In the genomic region with DNA sequence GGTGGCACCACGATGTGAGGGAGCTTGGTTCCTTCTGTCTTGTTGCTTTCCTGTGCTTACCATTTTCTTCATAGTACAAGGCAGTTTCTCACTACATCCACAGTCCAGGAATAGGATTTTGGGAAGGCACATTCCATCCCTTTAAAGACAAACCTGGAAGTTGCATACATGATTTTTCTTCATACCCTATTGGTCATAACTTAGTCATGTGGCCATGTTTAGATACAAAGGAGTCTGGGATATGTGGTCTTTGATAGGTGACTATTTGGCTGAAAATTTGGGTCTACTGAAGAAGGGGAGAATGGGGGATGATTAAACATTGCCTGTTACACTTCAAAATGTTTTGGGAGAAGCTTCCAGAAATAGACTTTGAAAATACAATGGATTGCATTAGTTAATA, we compare ENCODE assay signal across 14 cellular contexts. TPM values are rescaled to one million over a fixed set of nuclear protein-coding genes. Genes with fewer than 3 reads are reported as not detected.
DNase-seq lines count a peak whose midpoint lies in the region; ATAC-seq, FAIRE-seq and TF ChIP-seq lines count a peak whose summit lies in the region.
"Had no signal": no experiment of that assay in that cellular context is flagged by ENCODE, and none has a peak within 500 bp of the region (broad histone marks: within the 10 kb centered on the region; RNA-seq: fewer than 3 reads in every experiment).

No MANE protein-coding gene starts in this region.

- POLR2A ChIA-PET in GM12878 (lab: Charles Lee), result interaction anchor here (0.8 to 2.0 kb wide), 5 partner anchors 8 to 40 kb away, joined by 3 to 6 read pairs (median 4); no protein-coding TSS in a partner anchor

- H3K9ac ChIP-seq in GM12878 (ENCODE audit: control insufficient read depth, insufficient read depth, low read length), result no peak overlapping the region

- CTCF ChIA-PET in GM12878 (lab: Yijun Ruan, JAX), result interaction anchor here (0.6 to 2.4 kb wide), 8 partner anchors 9 to 207 kb away, joined by 3 to 12 read pairs (median 4); no protein-coding TSS in a partner anchor

- H3K4me2 ChIP-seq in GM12878 (ENCODE audit: control insufficient read depth, insufficient read depth), result peak overlapping the region; percentile 58; the same call in 1 of the 2 replicates

- no peak for TF ChIP-seq POLR2A in GM12878 (IDR thresholded peaks at IDR 0.05; ENCODE audit: low read depth, low read length)

- no peaks in the 10 kb centered on the region for H3K36me3 Mint-ChIP-seq in neural crest cell (ENCODE audit: low read depth)

- no peak for FAIRE-seq in GM12878 (lab: Jason Lieb, UNC)
- FAIRE-seq: HTR-8/SVneo had no signal

- 0 out of 3 replicates have a peak, but pooled peaks cover 1% of the 10 kb centered on the region for H3K9me3 ChIP-seq in GM12878 (replicated peaks; ENCODE audit: control insufficient read depth, insufficient read depth, low read length)
- H3K9me3 ChIP-seq: ascending aorta, suprapubic skin had no signal

- WGBS in GM12878 (ENCODE audit: insufficient coverage, insufficient replicate concordance, low lambda C conversion rate, missing lambda C conversion rate), result 100% methylated on average over 1 of the region's 1 CpG

- H3K27me3 Mint-ChIP-seq in neural crest cell (ENCODE audit: low read depth), result no peaks in the 10 kb centered on the region
- H3K27me3 Mint-ChIP-seq: activated CD4-positive, alpha-beta T cell treated with anti-CD3 and anti-CD28 coated beads, Interleukin-2, amount 10 ng/mL, durations not matched to agents 7 days and 5 days had no signal

- DNase-seq in EH (ENCODE audit: low read depth), result peak; percentile 44
- DNase-seq in M059J (ENCODE audit: low read depth), result peak; percentile 56
- DNase-seq in GM12878 (ENCODE audit: low read depth, low spot score), result no peak
- DNase-seq in neural crest cell (ENCODE audit: low read depth, low spot score), result no peak
- no peak for DNase-seq in GM13977 (ENCODE audit: low spot score)
- DNase-seq in activated CD8-positive, alpha-beta memory T cell treated with anti-CD3 and anti-CD28 coated beads, Interleukin-2, amount 50 U/mL, for 48 hours, result no peak
- DNase-seq: activated CD4-positive, alpha-beta T cell treated with anti-CD3 and anti-CD28 coated beads, Interleukin-2, amount 10 ng/mL, durations not matched to agents 7 days and 5 days; DMS 273 treated with DMSO at 0.1 percent for 48 hours; RPMI8226; stimulated activated CD4-positive, alpha-beta T cell treated with anti-CD3 and anti-CD28 coated beads, Interleukin-2, amount 100 ng/mL, for 48 hours had no signal

- H2AFZ ChIP-seq in GM12878 (ENCODE audit: control insufficient read depth, low read depth, low read length), result no peak overlapping the region

- peaks cover 16% of the 10 kb centered on the region; the same call in 1 of the 2 replicates for H3K4me1 ChIP-seq in GM12878 (ENCODE audit: control insufficient read depth, insufficient read depth, low read length)

- RAD21 ChIA-PET in GM12878 (lab: Charles Lee; ENCODE audit: unreplicated experiment), result interaction anchor here (0.6 to 1.4 kb wide), 5 partner anchors 34 to 368 kb away, joined by 3 to 4 read pairs (median 3); partner anchors contain the start of gene VPS26C

- BruUV-seq in GM12878 (replicated peaks; lab: Mats Ljungman, UMichigan), result no TSS peak

- H3K36me3 ChIP-seq in GM12878 (ENCODE audit: control insufficient read depth in 2 of 2, insufficient read depth in 2 of 2, low read length in 1 of 2), result peaks cover 0 to 4% of the 10 kb centered on the region in 2 experiments; a peak in 1 of 4 replicates
- H3K36me3 ChIP-seq: ascending aorta, suprapubic skin had no signal

- H3K4me3 ChIP-seq in GM12878, result no peak overlapping the region
- H3K4me3 ChIP-seq: ascending aorta, suprapubic skin had no signal

- ATAC-seq in GM12878, result no peak
- ATAC-seq in HG02678 (IDR thresholded peaks at IDR 0.05; ENCODE audit: unreplicated experiment), result no peak

- no peak overlapping the region for H3K27ac Mint-ChIP-seq in neural crest cell (ENCODE audit: unreplicated experiment)
- H3K27ac Mint-ChIP-seq: activated CD4-positive, alpha-beta T cell treated with anti-CD3 and anti-CD28 coated beads, Interleukin-2, amount 10 ng/mL, durations not matched to agents 7 days and 5 days had no signal

- in situ Hi-C loops in GM12878 (cut with MboI) (no loop called here), GM13977 (cut with MboI; ENCODE audit: low pct_unique_long_range_greater_than_20kb, low sequenced_read_pairs, unreplicated experiment) (no loop called here)

- peaks cover 67% of the 10 kb centered on the region for H3K4me1 Mint-ChIP-seq in neural crest cell

- H3K79me2 ChIP-seq in GM12878 (ENCODE audit: control insufficient read depth, insufficient read depth, low read length), result peaks cover 100% of the 10 kb centered on the region

- no peak for TF ChIP-seq EP300 in GM12878 (IDR thresholded peaks at IDR 0.05; ENCODE audit: borderline replicate concordance in 1 of 2, control insufficient read depth in 1 of 2, low read depth in 2 of 2, low read length in 2 of 2)

- SMC1A ChIA-PET in GM12878 (lab: Charles Lee; ENCODE audit: uncharacterized antibody, unreplicated experiment), result interaction anchor here (0.9 to 7.9 kb wide), 10 partner anchors 8 to 206 kb away, joined by 3 to 62 read pairs (median 4); no protein-coding TSS in a partner anchor

- no peaks in the 10 kb centered on the region for H3K9me3 Mint-ChIP-seq in neural crest cell
- H3K9me3 Mint-ChIP-seq: activated CD4-positive, alpha-beta T cell treated with anti-CD3 and anti-CD28 coated beads, Interleukin-2, amount 10 ng/mL, durations not matched to agents 7 days and 5 days had no signal

- intact Hi-C loops in GM12878 (cut with micrococcal nuclease; ENCODE audit: unreplicated experiment), result loop anchor here (5.0 kb wide), 3 partner anchors 34 to 269 kb away; no protein-coding TSS in a partner anchor

- no peaks in the 10 kb centered on the region for H3K27me3 ChIP-seq in GM12878 (replicated peaks in 1 of 2; ENCODE audit: control insufficient read depth in 2 of 2, insufficient read depth in 2 of 2, low read length in 1 of 2)
- H3K27me3 ChIP-seq: ascending aorta, suprapubic skin had no signal

- peak overlapping the region; percentile 48 for H3K4me3 Mint-ChIP-seq in neural crest cell
- H3K4me3 Mint-ChIP-seq: activated CD4-positive, alpha-beta T cell treated with anti-CD3 and anti-CD28 coated beads, Interleukin-2, amount 10 ng/mL, durations not matched to agents 7 days and 5 days had no signal

- no peak overlapping the region for H3K27ac ChIP-seq in GM12878 (ENCODE audit: control insufficient read depth, insufficient read depth)
- H3K27ac ChIP-seq: suprapubic skin had no signal

- no peak for TF ChIP-seq CTCF in GM12878 (IDR thresholded peaks at IDR 0.05 in 2 of 3, conservative IDR thresholded peaks at IDR 0.05 in 1 of 3; ENCODE audit: control insufficient read depth in 2 of 3, extremely low read depth in 1 of 3, insufficient read depth in 1 of 3, low read depth in 3 of 3, low read length in 3 of 3)
- no peak for TF ChIP-seq CTCF in neural crest cell (conservative IDR thresholded peaks at IDR 0.05)
- no peak for TF ChIP-seq CTCF in GM13977 (IDR thresholded peaks at IDR 0.05; ENCODE audit: extremely low read depth, insufficient read depth, missing control alignments)

- H4K20me1 ChIP-seq in GM12878 (ENCODE audit: control insufficient read depth, insufficient read depth), result peaks cover 6% of the 10 kb centered on the region

- no peak for TF ChIP-seq RAD21 in GM12878 (IDR thresholded peaks at IDR 0.05; ENCODE audit: insufficient read depth, low read depth, low read length)

TF ChIP-seq in GM12878, 131 proteins besides CTCF, POLR2A, EP300 and RAD21 (continues in another document):
- TF ChIP-seq SRF (IDR thresholded peaks at IDR 0.05; ENCODE audit: low read depth in 2 of 2, low read length in 2 of 2) (no peak), TARDBP (IDR thresholded peaks at IDR 0.05; ENCODE audit: borderline replicate concordance) (no peak)

RNA-seq across cellular contexts. Expression of gene DYRK1A, which starts 7.0 kb away (rescaled TPM):
- total RNA-seq in M059J (2014; rRNA removed; shearing (Covaris generic)), result 55.5 and 79.8 TPM in 2 replicates
- total RNA-seq in GM12878 (2013; cell fraction: nucleolus; rRNA removed), result 248 and 256 TPM in 2 replicates
- 43.0 and 46.4 TPM in 2 replicates for total RNA-seq in GM12878 (2014; rRNA removed)
- total RNA-seq in GM12878 (2014; rRNA removed; fragmentation: Illumina TruSeq; extraction: Trizol), result 45.1 and 47.3 TPM in 2 replicates
- 53.4 TPM in 2 replicates for total RNA-seq in GM12878 (2021)
- 23.1 TPM for polyA plus RNA-seq in GM12878 (2011; ENCODE audit: low read depth)
- 49.9 and 68.6 TPM in 2 replicates for polyA plus RNA-seq in GM12878 (2011; rRNA removed)
- 49.4 and 59.7 TPM in 2 replicates for polyA plus RNA-seq in GM12878 (2011; cell fraction: cytosol; rRNA removed)
- 105 and 126 TPM in 2 replicates for polyA plus RNA-seq in GM12878 (2011; cell fraction: nucleus; rRNA removed)
- 23.5 and 24.4 TPM in 2 replicates for polyA plus RNA-seq in GM12878 (2012)
- 30.5 and 31.9 TPM in 2 replicates for polyA plus RNA-seq in GM12878 (2014; fragmentation: Illumina TruSeq; extraction: Trizol)
- 1 to 10 TPM; 4.8 to 9.1 TPM for polyA plus RNA-seq in GM12878 (2014; fragmentation: Nextera tagmentation; extraction: Ambion mirVana)
- polyA plus RNA-seq in GM12878 (2014; rRNA removed), result 27.1 and 29.4 TPM in 2 replicates
- 1 to 10 TPM; 2.4 to 3.0 TPM for polyA plus RNA-seq in GM12878 (2016; fragmentation: Nextera tagmentation; extraction: Ambion mirVana)
- polyA minus RNA-seq in GM12878 (2011; rRNA and poly(A)+ RNA removed), result 188 and 274 TPM in 2 replicates
- 49.1 and 50.9 TPM in 2 replicates for polyA minus RNA-seq in GM12878 (2011; cell fraction: cytosol; rRNA and poly(A)+ RNA removed)
- 120 and 170 TPM in 2 replicates for polyA minus RNA-seq in GM12878 (2011; cell fraction: nucleus; rRNA and poly(A)+ RNA removed)
- total RNA-seq in neural crest cell, result 73.5 and 77.0 TPM in 2 replicates

Comparison
In these comparisons a context has a peak if more than half of its experiments do, and no peak if none do; other contexts are left out.
1. DNase-seq: peak in EH (single experiment) and M059J (single experiment); none in GM12878 (single experiment), neural crest cell (single experiment), GM13977 (single experiment) and activated CD8-positive, alpha-beta memory T cell treated with anti-CD3 and anti-CD28 coated beads, Interleukin-2, amount 50 U/mL, for 48 hours (single experiment).